10 cellular contexts compared by ENCODE assay signal in the genomic region with DNA sequence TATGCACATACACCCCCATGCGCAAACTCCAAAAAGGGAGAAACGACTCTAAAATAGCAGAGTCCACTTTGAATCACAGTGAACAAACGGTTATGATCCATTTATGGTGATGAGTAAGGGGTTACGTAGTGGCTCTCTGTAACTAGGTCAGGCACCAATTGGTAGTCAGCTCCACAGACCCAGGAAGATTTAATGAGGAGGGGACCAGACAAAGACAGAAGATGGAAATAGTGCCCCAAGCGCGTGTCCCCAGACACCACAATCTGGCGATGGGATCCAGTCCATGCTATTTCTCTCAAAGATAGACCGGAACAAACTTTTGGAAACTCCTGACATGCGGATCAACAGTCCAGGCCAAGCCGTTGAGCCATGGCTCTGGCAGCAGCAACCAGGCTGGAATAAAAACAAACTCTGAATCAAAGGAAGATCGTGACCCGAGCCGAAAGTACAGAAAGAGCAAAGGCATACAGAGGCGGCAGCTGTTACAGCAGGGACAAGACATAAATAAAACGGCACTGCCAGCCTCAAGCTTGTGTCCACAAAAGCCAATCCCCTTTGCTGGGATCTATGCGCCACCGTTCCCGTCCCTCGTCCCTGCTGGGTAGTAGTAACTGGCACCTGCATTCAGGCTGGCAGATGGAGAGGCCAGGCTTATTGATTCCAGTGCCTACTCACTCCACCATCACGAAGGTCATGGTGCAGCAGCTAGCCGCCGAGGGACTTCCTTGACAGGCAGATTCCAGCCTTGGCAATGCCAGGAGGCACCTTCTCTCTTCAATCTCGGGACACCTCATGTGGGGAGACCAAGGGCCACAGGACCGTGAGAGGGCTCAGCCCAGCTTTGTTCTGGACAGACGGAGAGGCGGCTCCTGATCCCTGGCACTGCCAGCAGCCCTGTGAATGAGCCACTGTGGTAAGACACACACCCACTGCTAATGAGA. TPM values are rescaled to one million over a fixed set of nuclear protein-coding genes. Genes with fewer than 3 reads are reported as not detected.
A peak's percentile ranks its signal among the peaks of the same experiment; 100 is the strongest.
DNase-seq lines count a peak whose midpoint lies in the region; ATAC-seq, FAIRE-seq and TF ChIP-seq lines count a peak whose summit lies in the region.
"Had no signal": no experiment of that assay in that cellular context is flagged by ENCODE, and none has a peak within 500 bp of the region (broad histone marks: within the 10 kb centered on the region; RNA-seq: fewer than 3 reads in every experiment).

No MANE protein-coding gene starts in this region.

- no peak for TF ChIP-seq RAD21 in HepG2 (CRISPR knock-in tag; IDR thresholded peaks at IDR 0.05)

- H3K27ac ChIP-seq in GM23248 = peak overlapping the region; percentile 97
- H3K27ac ChIP-seq in HepG2 (ENCODE audit: extremely low read length, insufficient read depth, low read length) = no peak overlapping the region
- H3K27ac ChIP-seq in CD4-positive, alpha-beta T cell (ENCODE audit: low read depth, low read length) = no peak overlapping the region

- intact Hi-C loops in HepG2 (cut with micrococcal nuclease; ENCODE audit: unreplicated experiment) = no loop called here
- intact Hi-C loops in CD4-positive, alpha-beta T cell (cut with DNase I, micrococcal nuclease) = no loop called here

- H3K79me2 ChIP-seq in GM23248 (ENCODE audit: insufficient read depth) = peaks cover 85% of the 10 kb centered on the region
- H3K79me2 ChIP-seq in HepG2 (ENCODE audit: insufficient read depth, low read length) = no peaks in the 10 kb centered on the region

- H3K4me2 ChIP-seq in GM23248 (ENCODE audit: unreplicated experiment) (peak overlapping the region; percentile 57), HepG2 (ENCODE audit: low read depth, low read length) (no peak overlapping the region), skeletal muscle satellite cell (ENCODE audit: low read length) (peak overlapping the region; percentile 77)

- no TSS peak for BruUV-seq in HepG2 (replicated peaks; lab: Mats Ljungman, UMichigan)

- in situ Hi-C loops in GM23248 (cut with MboI) (no loop called here), HepG2 (cut with HindIII; ENCODE audit: extremely low pct_ligation_motif_present, low pct_unique_long_range_greater_than_20kb) (no loop called here)

- H3F3A ChIP-seq in GM23248 (ENCODE audit: insufficient read depth) = peaks cover 69% of the 10 kb centered on the region

- H3K4me1 Mint-ChIP-seq in chondrocyte (ENCODE audit: low read depth) = peaks cover 68% of the 10 kb centered on the region
- no peaks in the 10 kb centered on the region for H3K4me1 Mint-ChIP-seq in CD4-positive, alpha-beta T cell (ENCODE audit: low read depth)

- TF ChIP-seq CTCF in chondrocyte (IDR thresholded peaks at IDR 0.05) (no peak), HepG2 (CRISPR knock-in tag; IDR thresholded peaks at IDR 0.05) (no peak)
- TF ChIP-seq CTCF in CD4-positive, alpha-beta T cell (IDR thresholded peaks at IDR 0.05) = no peak

- no peaks in the 10 kb centered on the region for H3K27me3 Mint-ChIP-seq in chondrocyte (ENCODE audit: low read depth)
- no peaks in the 10 kb centered on the region for H3K27me3 Mint-ChIP-seq in CD4-positive, alpha-beta T cell

- H3K4me1 ChIP-seq in GM23248 (ENCODE audit: insufficient read depth) (peaks cover 61% of the 10 kb centered on the region), HepG2 (ENCODE audit: insufficient read depth, low read length) (0 out of 2 replicates have a peak, but pooled peaks cover 5% of the 10 kb centered on the region), skeletal muscle satellite cell (ENCODE audit: control insufficient read depth, insufficient read depth, low read length) (peaks cover 46% of the 10 kb centered on the region)

- DNase-seq in GM23248 (peak; percentile 78), chondrocyte (ENCODE audit: low spot score) (no peak), HepG2 (ENCODE audit: low spot score) (no peak), NCI-H748 (lab: John Stamatoyannopoulos, UW; ENCODE audit: unreplicated experiment) (no peak), A172 (ENCODE audit: low spot score) (no peak), CD1c-positive myeloid dendritic cell (ENCODE audit: extremely low spot score) (no peak)
- DNase-seq in CD4-positive, alpha-beta T cell = no peak
- DNase-seq: activated naive CD4-positive, alpha-beta T cell treated with Interleukin-2 at 50 U/mL for 16 hours had no signal

- ATAC-seq in HepG2 = peak; percentile 32
- no peak for ATAC-seq in CD4-positive, alpha-beta T cell (ENCODE audit: poor library complexity)

- CTCF ChIA-PET in HepG2 (lab: Yijun Ruan, JAX; ENCODE audit: low intra/inter-chr PET ratio, low total read pairs) = no interaction called here
- CTCF ChIA-PET in CD4-positive, alpha-beta T cell (lab: Charles Lee) = no interaction called here

- H3K36me3 Mint-ChIP-seq in chondrocyte (ENCODE audit: low read depth) = peaks cover 11% of the 10 kb centered on the region
- H3K36me3 Mint-ChIP-seq in CD4-positive, alpha-beta T cell (ENCODE audit: low read depth) = no peaks in the 10 kb centered on the region

- H3K27me3 ChIP-seq in GM23248 (replicated peaks; ENCODE audit: insufficient read depth) (no peaks in the 10 kb centered on the region), HepG2 (ENCODE audit: control insufficient read depth in 1 of 2, insufficient read depth in 2 of 2, low read length in 2 of 2) (no peaks in the 10 kb centered on the region; a peak in 1 of 5 replicates), skeletal muscle satellite cell (ENCODE audit: control insufficient read depth, insufficient read depth, low read length) (no peaks in the 10 kb centered on the region)
- no peaks in the 10 kb centered on the region for H3K27me3 ChIP-seq in CD4-positive, alpha-beta T cell (ENCODE audit: control insufficient read depth, insufficient read depth, low read length)

- H3K4me3 ChIP-seq in GM23248 (peak overlapping the region; percentile 12), HepG2 (replicated peaks in 1 of 3; ENCODE audit: insufficient read depth in 1 of 3, low read depth in 2 of 3, low read length in 3 of 3) (no peak overlapping the region), skeletal muscle satellite cell (ENCODE audit: low read length) (peak overlapping the region; percentile 57)
- H3K4me3 ChIP-seq: skin epidermis had no signal

- H3K9me3 ChIP-seq in GM23248 (ENCODE audit: low read depth) (no peaks in the 10 kb centered on the region), HepG2 (ENCODE audit: low read length) (no peaks in the 10 kb centered on the region), skeletal muscle satellite cell (replicated peaks; ENCODE audit: low read length) (no peaks in the 10 kb centered on the region)
- H3K9me3 ChIP-seq in CD4-positive, alpha-beta T cell (ENCODE audit: control insufficient read depth, low read length) = no peaks in the 10 kb centered on the region

- POLR2A ChIA-PET in HepG2 (lab: Yijun Ruan, JAX) = no interaction called here
- POLR2A ChIA-PET in CD4-positive, alpha-beta T cell (lab: Charles Lee) = no interaction called here

- H2AFZ ChIP-seq in GM23248 (no peak overlapping the region), HepG2 (ENCODE audit: low read length) (no peak overlapping the region)

- peak overlapping the region; percentile 65 for H3K9ac ChIP-seq in GM23248
- no peak overlapping the region for H3K9ac ChIP-seq in HepG2 (ENCODE audit: insufficient read depth, low read depth, low read length)
- H3K9ac ChIP-seq in skeletal muscle satellite cell (ENCODE audit: low read depth, low read length) = peak overlapping the region; percentile 78

- H3K9me2 ChIP-seq in GM23248 (ENCODE audit: insufficient read depth) = no peaks in the 10 kb centered on the region

- peak overlapping the region; percentile 100 for H3K27ac Mint-ChIP-seq in chondrocyte (ENCODE audit: unreplicated experiment)
- H3K27ac Mint-ChIP-seq in CD4-positive, alpha-beta T cell = no peak overlapping the region

- no peaks in the 10 kb centered on the region for H3K9me3 Mint-ChIP-seq in chondrocyte (ENCODE audit: low read depth)
- peaks cover 2% of the 10 kb centered on the region for H3K9me3 Mint-ChIP-seq in CD4-positive, alpha-beta T cell

- peak overlapping the region; percentile 33 for H3K4me3 Mint-ChIP-seq in chondrocyte (ENCODE audit: unreplicated experiment)
- no peak overlapping the region for H3K4me3 Mint-ChIP-seq in CD4-positive, alpha-beta T cell

- no peak for TF ChIP-seq EP300 in HepG2 (IDR thresholded peaks at IDR 0.05; ENCODE audit: low read depth in 2 of 2, low read length in 2 of 2)
- TF ChIP-seq EP300 in HepG2 (CRISPR knock-in tag; IDR thresholded peaks at IDR 0.05; ENCODE audit: borderline replicate concordance) = no peak

- H4K20me1 ChIP-seq in GM23248 (ENCODE audit: insufficient read depth) = peaks cover 14% of the 10 kb centered on the region
- no peaks in the 10 kb centered on the region for H4K20me1 ChIP-seq in HepG2 (ENCODE audit: insufficient read depth, low read length)

- WGBS in GM23248 (ENCODE audit: low coverage in 1 of 2, low lambda C conversion rate in 2 of 2, missing lambda C conversion rate in 2 of 2), 2 experiments = 7 to 10% methylated on average over 26 of the region's 26 CpGs
- WGBS in HepG2 (ENCODE audit: low lambda C conversion rate) = 48% methylated on average over 26 of the region's 26 CpGs

- TF ChIP-seq POLR2A in HepG2 (IDR thresholded peaks at IDR 0.05; ENCODE audit: insufficient read depth in 1 of 2, low read depth in 2 of 2, low read length in 2 of 2) = no peak

- H3K36me3 ChIP-seq in GM23248 (ENCODE audit: low read depth) = no peaks in the 10 kb centered on the region
- no peaks in the 10 kb centered on the region for H3K36me3 ChIP-seq in HepG2 (replicated peaks in 1 of 2; ENCODE audit: control insufficient read depth in 1 of 2, insufficient read depth in 2 of 2, low read length in 2 of 2)
- no peaks in the 10 kb centered on the region for H3K36me3 ChIP-seq in skeletal muscle satellite cell (ENCODE audit: insufficient read depth, low read length)

- no peak for FAIRE-seq in HepG2 (lab: Jason Lieb, UNC)

RNA-seq across cellular contexts. Expression of gene CDH11, which starts 50.2 kb away (rescaled TPM):
- total RNA-seq in GM23248 (2014; rRNA removed; shearing (Covaris generic)) = 525 and 931 TPM in 2 replicates
- 263 and 264 TPM in 2 replicates for polyA plus RNA-seq in GM23248 (2016; fragmentation: Nextera tagmentation; extraction: Ambion mirVana)
- total RNA-seq in chondrocyte = 936 to 1,062 TPM (median 970 TPM) in 3 replicates
- total RNA-seq in HepG2 (2016; rRNA removed; fragmentation: Illumina TruSeq; extraction: Trizol) = not detected in 2 replicates
- not detected in 2 replicates for total RNA-seq in HepG2 (2016; cell fraction: cytosol; rRNA removed; fragmentation: Illumina TruSeq; extraction: Trizol; ENCODE audit: low read depth)
- not detected in 2 replicates for total RNA-seq in HepG2 (2016; cell fraction: insoluble cytoplasmic fraction; rRNA removed; fragmentation: Illumina TruSeq; extraction: Trizol)
- total RNA-seq in HepG2 (2016; cell fraction: membrane; rRNA removed; fragmentation: Illumina TruSeq; extraction: Trizol) = not detected in 2 replicates
- not detected in 2 replicates for total RNA-seq in HepG2 (2016; cell fraction: nucleus; rRNA removed; fragmentation: Illumina TruSeq; extraction: Trizol)
- polyA plus RNA-seq in HepG2 (2011; rRNA removed) = not detected in 2 replicates
- polyA plus RNA-seq in HepG2 (2011; cell fraction: cytosol; rRNA removed) = 0.10 TPM in 1 of 2 replicates, not detected in the other
- not detected in 2 replicates for polyA plus RNA-seq in HepG2 (2011; cell fraction: nucleus; rRNA removed)
- polyA plus RNA-seq in HepG2 (2012) = not detected in 2 replicates
- polyA plus RNA-seq in HepG2 (2016; cell fraction: cytosol; fragmentation: Illumina TruSeq; extraction: Trizol; ENCODE audit: low read depth) = not detected in 2 replicates
- not detected in 2 replicates for polyA plus RNA-seq in HepG2 (2016; cell fraction: insoluble cytoplasmic fraction; fragmentation: Illumina TruSeq; extraction: Trizol; ENCODE audit: low read depth)
- polyA plus RNA-seq in HepG2 (2016; cell fraction: membrane; fragmentation: Illumina TruSeq; extraction: Trizol; ENCODE audit: low read depth) = not detected in 2 replicates
- not detected in 2 replicates for polyA plus RNA-seq in HepG2 (2016; cell fraction: nucleus; fragmentation: Illumina TruSeq; extraction: Trizol; ENCODE audit: insufficient read depth, low read depth)
- polyA minus RNA-seq in HepG2 (2011; rRNA and poly(A)+ RNA removed; ENCODE audit: low replicate concordance) = 0.33 TPM in 1 of 2 replicates, not detected in the other
- not detected in 2 replicates for polyA minus RNA-seq in HepG2 (2011; cell fraction: cytosol; rRNA and poly(A)+ RNA removed)
- not detected in 2 replicates for polyA minus RNA-seq in HepG2 (2011; cell fraction: nucleus; rRNA and poly(A)+ RNA removed)
- 11.4 and 16.8 TPM in 2 replicates for total RNA-seq in skeletal muscle satellite cell (2012; rRNA removed)
- total RNA-seq in CD4-positive, alpha-beta T cell = not detected
- 23.8 and 26.9 TPM in 2 replicates for total RNA-seq in A172 (2014; rRNA removed; shearing (Covaris generic))

Comparison
In these comparisons a context has a peak if more than half of its experiments do, and no peak if none do; other contexts are left out.
1. H3K4me3 ChIP-seq: peak in GM23248 (single experiment) and skeletal muscle satellite cell (single experiment); none in HepG2 (0 of 3).
2. RNA of gene CDH11, which starts 50.2 kb away (total RNA-seq): 936 to 1,062 TPM in chondrocyte, 525 to 931 TPM in GM23248 and 23.8 to 26.9 TPM in A172; not detected in HepG2 and not detected in CD4-positive, alpha-beta T cell; every median in the first group is over 10 times any median in the second.